8 cellular contexts compared by ENCODE assay signal in the genomic region with DNA sequence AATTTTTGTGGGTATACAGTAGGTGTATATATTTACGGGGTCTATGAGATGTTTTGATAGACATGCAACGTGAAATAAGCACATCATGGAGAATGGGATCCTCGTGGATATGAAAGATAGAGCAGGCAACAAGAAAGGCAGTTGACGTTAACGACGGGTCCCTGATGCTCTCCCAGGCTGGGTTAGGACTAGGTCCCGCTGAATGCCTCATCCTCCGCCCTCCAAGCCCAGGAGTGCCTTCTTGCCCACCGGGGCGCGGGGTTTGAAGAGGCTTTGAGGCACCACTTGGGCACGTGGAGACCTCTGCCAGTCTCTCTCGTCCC. TPM values are rescaled to one million over a fixed set of nuclear protein-coding genes. Genes with fewer than 3 reads are reported as not detected.
DNase-seq lines count a peak whose midpoint lies in the region; ATAC-seq and TF ChIP-seq lines count a peak whose summit lies in the region.

No MANE protein-coding gene starts in this region.

- H3K36me3 ChIP-seq in mammary epithelial cell (ENCODE audit: insufficient read depth, low read length) (no peaks in the 10 kb centered on the region), mucosa of descending colon (ENCODE audit: low read depth) (no peaks in the 10 kb centered on the region)

- H3K9ac ChIP-seq in mammary epithelial cell (ENCODE audit: insufficient read depth, low read length): peak overlapping the region; percentile 67

- ATAC-seq in GM18498 (IDR thresholded peaks at IDR 0.05; ENCODE audit: unreplicated experiment) (peak; percentile 25), HG03175 (IDR thresholded peaks at IDR 0.05; ENCODE audit: unreplicated experiment) (peak; percentile 13), mucosa of descending colon (peak; percentile 19), GM21737 (IDR thresholded peaks at IDR 0.05; ENCODE audit: unreplicated experiment) (no peak)

- dilution Hi-C loops in mammary epithelial cell (cut with HindIII; ENCODE audit: low sequenced_read_pairs): no loop called here

- no peak for DNase-seq in mammary epithelial cell
- DNase-seq in mucosa of descending colon: no peak
- DNase-seq in NCI-H510A treated with DMSO at 0.1 percent for 48 hours (lab: John Stamatoyannopoulos, UW): no peak
- DNase-seq in mesenteric fat pad (ENCODE audit: low spot score): no peak
- DNase-seq in NAMALWA (ENCODE audit: low spot score): no peak

- intact Hi-C loops in mammary epithelial cell (cut with micrococcal nuclease): loop anchor here (2.0 to 5.0 kb wide), 7 partner anchors 61 to 595 kb away; a partner anchor contains a TSS
- intact Hi-C loops in mucosa of descending colon (cut with DNase I, micrococcal nuclease): loop anchor here in 1 of 2 donors (10.0 kb wide), 1 partner anchor 595 kb away; no protein-coding TSS in a partner anchor

- 12% methylated on average over 13 of the region's 13 CpGs for WGBS in mammary epithelial cell (ENCODE audit: low coverage, missing lambda C conversion rate)

- no TSS peak for BruUV-seq in mammary epithelial cell (replicated peaks; lab: Mats Ljungman, UMichigan)

- peak overlapping the region; percentile 97 for H3K4me2 ChIP-seq in mammary epithelial cell (ENCODE audit: insufficient read depth, low read depth, low read length)

- CTCF ChIA-PET in mammary epithelial cell (lab: Charles Lee; ENCODE audit: low non-redundant PET): interaction anchor here (0.6 to 1.0 kb wide), 3 partner anchors 9 to 294 kb away, joined by 3 to 5 read pairs (median 5); no protein-coding TSS in a partner anchor

- in situ Hi-C loops in mammary epithelial cell (cut with MboI; ENCODE audit: low sequenced_read_pairs in 2 of 2): loop anchor here in 1 of 2 donors (10.0 kb wide), 1 partner anchor 275 kb away; no protein-coding TSS in a partner anchor

- no peaks in the 10 kb centered on the region for H3K9me3 ChIP-seq in mammary epithelial cell (replicated peaks; ENCODE audit: insufficient read depth, low read length)
- no peaks in the 10 kb centered on the region for H3K9me3 ChIP-seq in mucosa of descending colon

- H3K27ac ChIP-seq in mammary epithelial cell (ENCODE audit: insufficient read depth, low read depth, low read length): peak overlapping the region; percentile 2

- H3K4me1 ChIP-seq in mammary epithelial cell (ENCODE audit: insufficient read depth, low read length) (peaks cover 19% of the 10 kb centered on the region), mucosa of descending colon (ENCODE audit: low read depth) (peaks cover 19% of the 10 kb centered on the region)

- H4K20me1 ChIP-seq in mammary epithelial cell (ENCODE audit: insufficient read depth, low read length): no peaks in the 10 kb centered on the region

- H3K27me3 ChIP-seq in mammary epithelial cell (ENCODE audit: insufficient read depth, low read length): no peaks in the 10 kb centered on the region

- TF ChIP-seq CTCF in mammary epithelial cell (conservative IDR thresholded peaks at IDR 0.05 in 1 of 2, IDR thresholded peaks at IDR 0.05 in 1 of 2; ENCODE audit: extremely low read depth in 1 of 2, insufficient read depth in 1 of 2, low read depth in 1 of 2, low read length in 2 of 2) (no peak), mucosa of descending colon (IDR thresholded peaks at IDR 0.05) (no peak)

- H2AFZ ChIP-seq in mammary epithelial cell (ENCODE audit: low read depth, low read length): peak overlapping the region; percentile 98

- H3K79me2 ChIP-seq in mammary epithelial cell (ENCODE audit: insufficient read depth, low read length): peaks cover 9% of the 10 kb centered on the region

- H3K4me3 ChIP-seq in mammary epithelial cell (replicated peaks in 1 of 3; ENCODE audit: insufficient read depth in 1 of 3, low read depth in 2 of 3, low read length in 3 of 3): peak overlapping the region; percentile 71 to 93 (median 88)
- no peak overlapping the region for H3K4me3 ChIP-seq in mucosa of descending colon

RNA-seq across cellular contexts. Expression of a gene that starts 9.5 kb away (rescaled TPM):
- total RNA-seq in mammary epithelial cell: 10 to 100 TPM; 26.8 to 43.0 TPM
- 13.5 TPM for polyA plus RNA-seq in mammary epithelial cell
- polyA minus RNA-seq in mammary epithelial cell: 13.7 TPM
- total RNA-seq in mucosa of descending colon: 10 to 100 TPM; 10.2 to 18.1 (median 12.8) TPM
- 15.4 TPM for total RNA-seq in mesenteric fat pad
